8 cellular contexts compared by ENCODE assay signal in genomic region chr15:99090011-99090699, GRCh38. TPM values are rescaled to one million over a fixed set of nuclear protein-coding genes. Genes with fewer than 3 reads are reported as not detected.
DNase-seq lines count a peak whose midpoint lies in the region; ATAC-seq, FAIRE-seq and TF ChIP-seq lines count a peak whose summit lies in the region.

No MANE protein-coding gene starts in this region.

- H3K4me2 ChIP-seq in astrocyte (ENCODE audit: low read length), result no peak overlapping the region

- DNase-seq in astrocyte (ENCODE audit: low read depth), result no peak
- DNase-seq in dedifferentiated amniotic fluid mesenchymal stem cell (ENCODE audit: extremely low spot score), result no peak
- DNase-seq in NCI-H1092 treated with DMSO at 0.1 percent for 48 hours (lab: John Stamatoyannopoulos, UW), result no peak
- DNase-seq in stimulated activated CD4-positive, alpha-beta T cell treated with anti-CD3 and anti-CD28 coated beads, Interleukin-4, amount 100 ng/mL, for 1 hour, result no peak
- no peak for DNase-seq in DMS53 treated with DMSO at 0.1 percent for 48 hours (lab: John Stamatoyannopoulos, UW; ENCODE audit: unreplicated experiment)

- no peaks in the 10 kb centered on the region for H3K36me3 Mint-ChIP-seq in astrocyte (ENCODE audit: low read depth, unreplicated experiment)

- no peak overlapping the region for H3K4me3 ChIP-seq in astrocyte (ENCODE audit: insufficient read depth, low read depth, low read length)

- no peak for TF ChIP-seq CTCF in astrocyte (IDR thresholded peaks at IDR 0.05; ENCODE audit: insufficient read depth, low read depth, low read length)

- no peaks in the 10 kb centered on the region for H4K20me1 ChIP-seq in astrocyte (ENCODE audit: insufficient read depth, low read length)

- H3K36me3 ChIP-seq in astrocyte (ENCODE audit: insufficient read depth, low read length), result no peaks in the 10 kb centered on the region

- H3K27ac ChIP-seq in astrocyte (ENCODE audit: low read depth, low read length), result no peak overlapping the region

- no peak overlapping the region for H2AFZ ChIP-seq in astrocyte (ENCODE audit: low read depth, low read length)

- H3K79me2 ChIP-seq in astrocyte (ENCODE audit: insufficient read depth, low read length), result no peaks in the 10 kb centered on the region

- H3K9me3 Mint-ChIP-seq in astrocyte (ENCODE audit: unreplicated experiment), result no peaks in the 10 kb centered on the region

- no peak for FAIRE-seq in astrocyte (lab: Jason Lieb, UNC)

- no peak overlapping the region for H3K9ac ChIP-seq in astrocyte (ENCODE audit: low read length)

- H3K27me3 Mint-ChIP-seq in astrocyte (ENCODE audit: low read depth, unreplicated experiment), result peaks cover 3% of the 10 kb centered on the region

- peaks cover 4% of the 10 kb centered on the region for H3K4me1 ChIP-seq in astrocyte (ENCODE audit: insufficient read depth, low read length)

- H3K4me3 Mint-ChIP-seq in astrocyte (ENCODE audit: unreplicated experiment), result peak overlapping the region; percentile 1

- peaks cover 2% of the 10 kb centered on the region for H3K4me1 Mint-ChIP-seq in astrocyte (ENCODE audit: low read depth, unreplicated experiment)

- no peak overlapping the region for H3K27ac Mint-ChIP-seq in astrocyte (ENCODE audit: unreplicated experiment)

- no peaks in the 10 kb centered on the region for H3K9me3 ChIP-seq in astrocyte (ENCODE audit: insufficient read depth, low read depth, low read length)

- no peaks in the 10 kb centered on the region for H3K27me3 ChIP-seq in astrocyte (ENCODE audit: insufficient read depth, low read length)

- ATAC-seq in GM18502 (IDR thresholded peaks at IDR 0.05; ENCODE audit: poor library complexity, unreplicated experiment) (peak; percentile 100), GM19463 (IDR thresholded peaks at IDR 0.05; ENCODE audit: unreplicated experiment) (peak; percentile 99), HG03139 (IDR thresholded peaks at IDR 0.05; ENCODE audit: unreplicated experiment) (peak; percentile 100)

RNA-seq across cellular contexts. Expression of gene SYNM, which starts 14.7 kb away (rescaled TPM):
- 9.7 and 10.1 TPM in 2 replicates for total RNA-seq in astrocyte
